Comparison of ENCODE assay signal across 8 cellular contexts in genomic region chr3:172040976-172041963, GRCh38. TPM values are rescaled to one million over a fixed set of nuclear protein-coding genes. Genes with fewer than 3 reads are reported as not detected.
DNase-seq lines count a peak whose midpoint lies in the region; ATAC-seq, FAIRE-seq and TF ChIP-seq lines count a peak whose summit lies in the region.

No MANE protein-coding gene starts in this region.

- TF ChIP-seq CTCF in GM12875 (IDR thresholded peaks at IDR 0.05; ENCODE audit: borderline replicate concordance, insufficient read depth, low read depth, low read length) (no peak), OCI-LY1 (IDR thresholded peaks at IDR 0.05; ENCODE audit: low read length) (no peak)

- H3K4me3 ChIP-seq in GM12875 (ENCODE audit: low read depth, low read length), result peak overlapping the region; percentile 97
- H3K4me3 ChIP-seq in OCI-LY1 (ENCODE audit: low read depth, low read length, poor library complexity, severe bottlenecking), result peak overlapping the region; percentile 73
- peak overlapping the region; percentile 79 to 81 for H3K4me3 ChIP-seq in duodenal mucosa (ENCODE audit: low read depth in 1 of 2, low read length in 2 of 2)
- H3K4me3 ChIP-seq in mononuclear cell (ENCODE audit: low read length), result peak overlapping the region; percentile 97

- no peaks in the 10 kb centered on the region; the same call in 1 of the 2 replicates for H3K27me3 ChIP-seq in OCI-LY1 (ENCODE audit: insufficient read depth, low read length)
- H3K27me3 ChIP-seq in duodenal mucosa (ENCODE audit: control insufficient read depth in 1 of 2, insufficient read depth in 2 of 2, low read length in 2 of 2), result no peaks in the 10 kb centered on the region
- no peaks in the 10 kb centered on the region for H3K27me3 ChIP-seq in mononuclear cell (ENCODE audit: insufficient read depth, low read length)

- no peaks in the 10 kb centered on the region for H4K20me1 ChIP-seq in OCI-LY1 (ENCODE audit: insufficient read depth, low read length)

- no peak overlapping the region for H2AFZ ChIP-seq in OCI-LY1 (ENCODE audit: low read length)

- H3K4me1 ChIP-seq in OCI-LY1 (ENCODE audit: insufficient read depth, low read length, severe bottlenecking) (peaks cover 7% of the 10 kb centered on the region), duodenal mucosa (ENCODE audit: control insufficient read depth in 1 of 2, insufficient read depth in 2 of 2, low read length in 2 of 2) (peaks cover 4 to 25% of the 10 kb centered on the region in 2 donors), mononuclear cell (ENCODE audit: insufficient read depth, low read length) (peaks cover 61% of the 10 kb centered on the region)

- no peak overlapping the region for H3K27ac ChIP-seq in OCI-LY1 (ENCODE audit: low read depth, low read length, poor library complexity, severe bottlenecking)
- H3K27ac ChIP-seq in duodenal mucosa (ENCODE audit: low read depth, low read length), result peak overlapping the region; percentile 94

- DNase-seq in GM19239 (ENCODE audit: insufficient read length, low spot score) (no peak), NK-92 (lab: John Stamatoyannopoulos, UW; ENCODE audit: unreplicated experiment) (no peak)

- no peaks in the 10 kb centered on the region for H3F3A ChIP-seq in OCI-LY1 (ENCODE audit: insufficient read depth, low read length)

- FAIRE-seq in GM19239 (lab: Jason Lieb, UNC), result no peak

- H3K36me3 ChIP-seq in OCI-LY1 (ENCODE audit: insufficient read depth, low read length) (no peaks in the 10 kb centered on the region), duodenal mucosa (ENCODE audit: control insufficient read depth in 1 of 2, insufficient read depth in 2 of 2, low read length in 2 of 2) (peaks cover 0 to 4% of the 10 kb centered on the region in 2 donors)

- ATAC-seq in HG02840 (IDR thresholded peaks at IDR 0.05; ENCODE audit: low FRiP score, unreplicated experiment) (no peak), HG03039 (IDR thresholded peaks at IDR 0.05; ENCODE audit: unreplicated experiment) (no peak)

- no peaks in the 10 kb centered on the region for H3K79me2 ChIP-seq in OCI-LY1 (ENCODE audit: insufficient read depth, low read length)

- H3K9me2 ChIP-seq in OCI-LY1 (ENCODE audit: low read depth, low read length), result no peaks in the 10 kb centered on the region

- H3K9me3 ChIP-seq in OCI-LY1 (ENCODE audit: low read length), result no peaks in the 10 kb centered on the region
- no peaks in the 10 kb centered on the region for H3K9me3 ChIP-seq in duodenal mucosa (ENCODE audit: control insufficient read depth in 1 of 2, low read length in 2 of 2)
- no peaks in the 10 kb centered on the region for H3K9me3 ChIP-seq in mononuclear cell (ENCODE audit: low read depth, low read length)

- no peak overlapping the region for H3K9ac ChIP-seq in OCI-LY1 (ENCODE audit: low read length)
- H3K9ac ChIP-seq in duodenal mucosa (ENCODE audit: low read depth in 1 of 2, low read length in 2 of 2), result peak overlapping the region; percentile 87 to 88

- peak overlapping the region; percentile 72; the same call in 1 of the 2 replicates for H3K4me2 ChIP-seq in OCI-LY1 (ENCODE audit: low read length)

RNA-seq across cellular contexts. Expression of gene FNDC3B, which starts 1.9 kb away (rescaled TPM):
- 46.1 TPM for total RNA-seq in mononuclear cell
